Comparison of ENCODE assay signal across 20 cellular contexts in the genomic region with DNA sequence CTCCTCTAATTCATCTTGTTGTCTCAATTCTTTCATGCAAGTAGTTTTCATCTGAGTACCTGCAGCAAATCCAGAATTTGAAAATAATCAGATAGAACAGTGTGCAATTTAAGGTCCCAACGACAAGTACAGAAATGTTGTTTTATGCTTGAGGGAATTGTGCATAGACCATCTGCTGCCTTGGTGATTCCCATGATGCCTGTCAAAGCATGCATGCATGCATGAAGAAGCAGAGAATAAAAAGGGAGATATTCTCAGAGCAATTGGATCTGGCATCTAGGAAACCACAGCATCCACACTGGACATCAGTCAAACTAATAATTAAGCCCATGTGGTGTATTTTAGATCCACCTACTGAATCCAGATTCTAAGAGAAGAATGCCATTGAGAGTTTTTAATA.
"Had no signal": no experiment of that assay in that cellular context is flagged by ENCODE, and none has a peak within 500 bp of the region (broad histone marks: within the 10 kb centered on the region; RNA-seq: fewer than 3 reads in every experiment).

No MANE protein-coding gene starts in this region.

- H3K4me3 Mint-ChIP-seq: activated naive CD4-positive, alpha-beta T cell treated with anti-CD3 and anti-CD28 coated beads for 36 hours; activated naive CD8-positive, alpha-beta T cell treated with anti-CD3 and anti-CD28 coated beads, Interleukin-2, amount 50 U/mL, for 24 hours; activated T-helper 17 cell treated with anti-CD3 and anti-CD28 coated beads, Interleukin-2, amount 50 U/mL, for 72 hours; stimulated activated memory B cell treated with anti-CD40 and anti-IgM and Interleukin-4, amounts not matched to agents 10 μg/mL and 1 μg/mL and 100 μg/mL, for 72 hours; T-cell had no signal

- H3K9me3 Mint-ChIP-seq: activated naive CD4-positive, alpha-beta T cell treated with anti-CD3 and anti-CD28 coated beads for 36 hours; activated naive CD8-positive, alpha-beta T cell treated with anti-CD3 and anti-CD28 coated beads, Interleukin-2, amount 50 U/mL, for 24 hours; activated T-helper 17 cell treated with anti-CD3 and anti-CD28 coated beads, Interleukin-2, amount 50 U/mL, for 72 hours; stimulated activated memory B cell treated with anti-CD40 and anti-IgM and Interleukin-4, amounts not matched to agents 10 μg/mL and 1 μg/mL and 100 μg/mL, for 72 hours had no signal

- H3K27me3 Mint-ChIP-seq: activated naive CD8-positive, alpha-beta T cell treated with anti-CD3 and anti-CD28 coated beads, Interleukin-2, amount 50 U/mL, for 24 hours; activated T-helper 17 cell treated with anti-CD3 and anti-CD28 coated beads, Interleukin-2, amount 50 U/mL, for 72 hours; stimulated activated memory B cell treated with anti-CD40 and anti-IgM and Interleukin-4, amounts not matched to agents 10 μg/mL and 1 μg/mL and 100 μg/mL, for 72 hours; T-cell had no signal

- H3K27me3 ChIP-seq: cardiac muscle cell, colonic mucosa, esophagus muscularis mucosa, neutrophil, right atrium auricular region, tibial artery had no signal

- H3K4me1 Mint-ChIP-seq: activated naive CD8-positive, alpha-beta T cell treated with anti-CD3 and anti-CD28 coated beads, Interleukin-2, amount 50 U/mL, for 24 hours; activated T-helper 17 cell treated with anti-CD3 and anti-CD28 coated beads, Interleukin-2, amount 50 U/mL, for 72 hours; stimulated activated memory B cell treated with anti-CD40 and anti-IgM and Interleukin-4, amounts not matched to agents 10 μg/mL and 1 μg/mL and 100 μg/mL, for 72 hours; T-cell had no signal

- H3K27ac ChIP-seq: cardiac muscle cell, colonic mucosa, esophagus muscularis mucosa, lower lobe of right lung, neutrophil, right atrium auricular region, tibial artery had no signal

- H3K36me3 ChIP-seq: cardiac muscle cell, colonic mucosa, esophagus muscularis mucosa, lower lobe of right lung, neutrophil, right atrium auricular region, tibial artery had no signal

- DNase-seq: activated CD4-positive, alpha-beta T cell treated with anti-CD3 and anti-CD28 coated beads for 1 hour; activated CD4-positive, alpha-beta T cell treated with anti-CD3 and anti-CD28 coated beads, Interleukin-2, amount 50 U/mL, for 4 hours; activated naive CD4-positive, alpha-beta T cell treated with anti-CD3 and anti-CD28 coated beads for 36 hours; activated naive CD8-positive, alpha-beta T cell treated with anti-CD3 and anti-CD28 coated beads, Interleukin-2, amount 50 U/mL, for 24 hours; aorta; colonic mucosa; hippocampal formation; left cardiac atrium; lower lobe of right lung; posterior cingulate gyrus; stimulated activated CD4-positive, alpha-beta T cell treated with anti-CD3 and anti-CD28 coated beads, Interleukin-2, amount 100 ng/mL, for 48 hours; T-cell; T1000; tibial artery had no signal

- H3K4me3 ChIP-seq: cardiac muscle cell, colonic mucosa, esophagus muscularis mucosa, lower lobe of right lung, right atrium auricular region, tibial artery had no signal

- H3K4me1 ChIP-seq: colonic mucosa, lower lobe of right lung, tibial artery had no signal

- ATAC-seq: activated naive CD8-positive, alpha-beta T cell treated with anti-CD3 and anti-CD28 coated beads, Interleukin-2, amount 50 U/mL, for 24 hours; activated T-helper 17 cell treated with anti-CD3 and anti-CD28 coated beads, Interleukin-2, amount 50 U/mL, for 72 hours; left cardiac atrium; lower lobe of right lung; stimulated activated memory B cell treated with anti-CD40 and anti-IgM and Interleukin-4, amounts not matched to agents 10 μg/mL and 1 μg/mL and 100 μg/mL, for 72 hours; T-cell had no signal

- H3K27ac Mint-ChIP-seq: activated naive CD4-positive, alpha-beta T cell treated with anti-CD3 and anti-CD28 coated beads for 36 hours; activated naive CD8-positive, alpha-beta T cell treated with anti-CD3 and anti-CD28 coated beads, Interleukin-2, amount 50 U/mL, for 24 hours; activated T-helper 17 cell treated with anti-CD3 and anti-CD28 coated beads, Interleukin-2, amount 50 U/mL, for 72 hours; stimulated activated memory B cell treated with anti-CD40 and anti-IgM and Interleukin-4, amounts not matched to agents 10 μg/mL and 1 μg/mL and 100 μg/mL, for 72 hours; T-cell had no signal

- H3K9me3 ChIP-seq: colonic mucosa, esophagus muscularis mucosa, neutrophil, right atrium auricular region, tibial artery had no signal
